ENCODE assay signal across 1 cellular context in genomic region chr14:43898709-43899108, GRCh38.
TF ChIP-seq lines count a peak whose summit lies in the region.

No MANE protein-coding gene starts in this region.

TF ChIP-seq in HepG2, 621 proteins besides CTCF, POLR2A, EP300 and RAD21 (continued from another document):
- TF ChIP-seq IKZF5 (CRISPR knock-in tag; IDR thresholded peaks at IDR 0.05) (no peak), CHD2 (IDR thresholded peaks at IDR 0.05; ENCODE audit: low read depth, low read length) (no peak), HMGXB4 (CRISPR knock-in tag; IDR thresholded peaks at IDR 0.05; ENCODE audit: borderline replicate concordance in 1 of 2, low read depth in 1 of 2) (no peak)
